ENCODE assay signal across 22 cellular contexts in genomic region chr7:31077484-31078362, GRCh38. TPM values are rescaled to one million over a fixed set of nuclear protein-coding genes. Genes with fewer than 3 reads are reported as not detected.
"Had no signal": no experiment of that assay in that cellular context is flagged by ENCODE, and none has a peak within 500 bp of the region (broad histone marks: within the 10 kb centered on the region; RNA-seq: fewer than 3 reads in every experiment).

No MANE protein-coding gene starts in this region.

- H3K4me3 ChIP-seq: heart left ventricle, pancreas, right lobe of liver, smooth muscle cell, suprapubic skin, transverse colon had no signal

- H3K27me3 ChIP-seq: brain microvascular endothelial cell, pancreas, right lobe of liver had no signal

- H3K36me3 ChIP-seq: brain microvascular endothelial cell, heart left ventricle, pancreas, right lobe of liver, suprapubic skin, transverse colon had no signal

- H3K4me3 Mint-ChIP-seq: activated B cell treated with CpG ODN at 0.5 μM for 24 hours; activated CD8-positive, alpha-beta T cell treated with anti-CD3 and anti-CD28 coated beads for 36 hours; activated naive CD4-positive, alpha-beta T cell treated with anti-CD3 and anti-CD28 coated beads for 36 hours; activated T-helper 17 cell treated with anti-CD3 and anti-CD28 coated beads, Interleukin-2, amount 50 U/mL, for 72 hours; central memory CD8-positive, alpha-beta T cell; naive thymus-derived CD8-positive, alpha-beta T cell; stimulated activated naive CD8-positive, alpha-beta T cell treated with anti-CD3 and anti-CD28 coated beads, Interleukin-15, amount 100 ng/mL, for 72 hours; T-helper 2 cell treated with Interferon-gamma antibody and Interleukin-4, amounts not matched to agents 5 μg/mL and 100 μg/mL, for 36 hours had no signal

- H3K36me3 Mint-ChIP-seq: naive thymus-derived CD8-positive, alpha-beta T cell had no signal

- DNase-seq: activated B cell treated with CpG ODN at 0.5 μM for 24 hours; activated CD4-positive, alpha-beta T cell treated with anti-CD3 and anti-CD28 coated beads for 4 hours; activated CD8-positive, alpha-beta T cell treated with anti-CD3 and anti-CD28 coated beads for 36 hours; activated naive CD4-positive, alpha-beta T cell treated with anti-CD3 and anti-CD28 coated beads for 36 hours; activated T-cell treated with anti-CD3 and anti-CD28 coated beads, Interleukin-2, amount 50 U/mL, for 1 hour; brain microvascular endothelial cell; cortex of kidney; stimulated activated CD4-positive, alpha-beta T cell treated with anti-CD3 and anti-CD28 coated beads, Interleukin-4, amount 100 ng/mL, for 1 hour; stimulated activated naive CD8-positive, alpha-beta T cell treated with anti-CD3 and anti-CD28 coated beads, Interleukin-15, amount 100 ng/mL, for 72 hours; SW 1271; transverse colon had no signal

- H3K4me1 ChIP-seq: pancreas, right lobe of liver, transverse colon had no signal

- H3K9me3 ChIP-seq: heart left ventricle, pancreas, right lobe of liver, suprapubic skin, transverse colon had no signal

- H3K27ac ChIP-seq: brain microvascular endothelial cell, heart left ventricle, pancreas, right lobe of liver, suprapubic skin, transverse colon had no signal

- H3K4me2 ChIP-seq: smooth muscle cell had no signal

- ATAC-seq: activated CD8-positive, alpha-beta T cell treated with anti-CD3 and anti-CD28 coated beads for 36 hours; activated T-helper 17 cell treated with anti-CD3 and anti-CD28 coated beads, Interleukin-2, amount 50 U/mL, for 72 hours; heart left ventricle; naive thymus-derived CD8-positive, alpha-beta T cell; pancreas; right lobe of liver; stimulated activated naive CD8-positive, alpha-beta T cell treated with anti-CD3 and anti-CD28 coated beads, Interleukin-15, amount 100 ng/mL, for 72 hours had no signal

- H3K27ac Mint-ChIP-seq: activated B cell treated with CpG ODN at 0.5 μM for 24 hours; activated CD8-positive, alpha-beta T cell treated with anti-CD3 and anti-CD28 coated beads for 36 hours; activated naive CD4-positive, alpha-beta T cell treated with anti-CD3 and anti-CD28 coated beads for 36 hours; activated T-helper 17 cell treated with anti-CD3 and anti-CD28 coated beads, Interleukin-2, amount 50 U/mL, for 72 hours; naive thymus-derived CD8-positive, alpha-beta T cell; stimulated activated naive CD8-positive, alpha-beta T cell treated with anti-CD3 and anti-CD28 coated beads, Interleukin-15, amount 100 ng/mL, for 72 hours; T-helper 2 cell treated with Interferon-gamma antibody and Interleukin-4, amounts not matched to agents 5 μg/mL and 100 μg/mL, for 36 hours had no signal

- H3K4me1 Mint-ChIP-seq: activated B cell treated with CpG ODN at 0.5 μM for 24 hours; activated T-helper 17 cell treated with anti-CD3 and anti-CD28 coated beads, Interleukin-2, amount 50 U/mL, for 72 hours; central memory CD8-positive, alpha-beta T cell; naive thymus-derived CD8-positive, alpha-beta T cell; stimulated activated naive CD8-positive, alpha-beta T cell treated with anti-CD3 and anti-CD28 coated beads, Interleukin-15, amount 100 ng/mL, for 72 hours had no signal

- FAIRE-seq: endometrium, frontal cortex, pancreas had no signal

- H3K9me3 Mint-ChIP-seq: activated B cell treated with CpG ODN at 0.5 μM for 24 hours; activated CD8-positive, alpha-beta T cell treated with anti-CD3 and anti-CD28 coated beads for 36 hours; activated naive CD4-positive, alpha-beta T cell treated with anti-CD3 and anti-CD28 coated beads for 36 hours; activated T-helper 17 cell treated with anti-CD3 and anti-CD28 coated beads, Interleukin-2, amount 50 U/mL, for 72 hours; central memory CD8-positive, alpha-beta T cell; naive thymus-derived CD8-positive, alpha-beta T cell; stimulated activated naive CD8-positive, alpha-beta T cell treated with anti-CD3 and anti-CD28 coated beads, Interleukin-15, amount 100 ng/mL, for 72 hours; T-helper 2 cell treated with Interferon-gamma antibody and Interleukin-4, amounts not matched to agents 5 μg/mL and 100 μg/mL, for 36 hours had no signal

RNA-seq across cellular contexts. Expression of gene ADCYAP1R1, which starts 25.6 kb away (rescaled TPM):
- total RNA-seq: activated B cell treated with CpG ODN at 0.5 μM for 24 hours; activated CD8-positive, alpha-beta T cell treated with anti-CD3 and anti-CD28 coated beads for 36 hours; activated naive CD4-positive, alpha-beta T cell treated with anti-CD3 and anti-CD28 coated beads for 36 hours; activated T-helper 17 cell treated with anti-CD3 and anti-CD28 coated beads, Interleukin-2, amount 50 U/mL, for 72 hours; naive thymus-derived CD8-positive, alpha-beta T cell; smooth muscle cell had no signal
- polyA plus RNA-seq: naive thymus-derived CD8-positive, alpha-beta T cell; smooth muscle cell had no signal
